Comparison of ENCODE assay signal across 1 cellular context in the genomic region with DNA sequence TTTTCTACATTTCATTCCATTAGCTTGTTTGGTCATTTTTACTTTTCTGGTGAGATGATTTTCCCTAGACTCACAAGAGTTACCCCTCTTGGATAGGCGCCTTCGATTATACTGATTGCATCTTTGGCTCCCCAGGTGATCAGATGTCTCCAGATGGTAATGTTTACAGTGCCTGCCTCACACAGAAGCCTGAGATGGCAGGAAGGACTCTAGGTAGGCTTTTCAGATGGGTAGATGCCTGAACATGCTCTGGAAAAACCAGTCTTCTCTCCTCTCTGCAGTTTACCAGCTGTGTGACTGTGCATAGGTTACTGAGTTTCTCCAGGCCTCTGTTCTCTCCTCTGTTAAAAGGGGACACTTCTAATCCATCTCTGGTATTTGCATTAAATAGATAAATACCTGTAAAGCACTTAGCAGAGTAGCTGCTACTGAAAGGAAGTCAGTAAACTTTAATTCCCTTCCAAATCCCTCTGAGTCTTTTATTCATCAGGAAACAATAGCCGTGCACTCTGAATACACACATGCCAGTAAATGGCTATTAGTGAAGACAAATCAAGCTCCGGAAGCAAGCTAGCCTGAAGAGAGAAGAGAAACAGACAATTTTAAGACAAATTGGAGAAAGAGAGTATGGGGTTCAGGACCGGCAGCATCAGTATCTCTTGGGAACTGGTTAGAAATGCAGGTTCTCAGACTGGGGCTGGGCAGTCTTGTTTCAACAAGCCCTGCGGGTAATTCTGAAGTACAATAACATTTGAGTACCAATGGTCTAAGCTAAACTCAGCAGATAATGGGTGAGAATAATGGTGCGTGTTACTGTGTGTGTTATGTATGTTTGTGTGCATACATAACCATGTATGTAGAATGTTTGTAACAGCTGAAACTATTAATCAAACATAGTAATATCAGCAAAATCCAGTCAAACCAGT.
TF ChIP-seq lines count a peak whose summit lies in the region.

No MANE protein-coding gene starts in this region.

TF ChIP-seq in SK-N-SH treated with all-trans-retinoic acid at 6 μM for 48 hours, 23 proteins besides CTCF, POLR2A, EP300 and RAD21 (continued from another document):
- TF ChIP-seq, protein P1, sequence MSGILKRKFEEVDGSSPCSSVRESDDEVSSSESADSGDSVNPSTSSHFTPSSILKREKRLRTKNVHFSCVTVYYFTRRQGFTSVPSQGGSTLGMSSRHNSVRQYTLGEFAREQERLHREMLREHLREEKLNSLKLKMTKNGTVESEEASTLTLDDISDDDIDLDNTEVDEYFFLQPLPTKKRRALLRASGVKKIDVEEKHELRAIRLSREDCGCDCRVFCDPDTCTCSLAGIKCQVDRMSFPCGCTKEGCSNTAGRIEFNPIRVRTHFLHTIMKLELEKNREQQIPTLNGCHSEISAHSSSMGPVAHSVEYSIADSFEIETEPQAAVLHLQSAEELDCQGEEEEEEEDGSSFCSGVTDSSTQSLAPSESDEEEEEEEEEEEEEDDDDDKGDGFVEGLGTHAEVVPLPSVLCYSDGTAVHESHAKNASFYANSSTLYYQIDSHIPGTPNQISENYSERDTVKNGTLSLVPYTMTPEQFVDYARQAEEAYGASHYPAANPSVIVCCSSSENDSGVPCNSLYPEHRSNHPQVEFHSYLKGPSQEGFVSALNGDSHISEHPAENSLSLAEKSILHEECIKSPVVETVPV (CRISPR knock-in tag; IDR thresholded peaks at IDR 0.05): no peak
- TF ChIP-seq TOX (CRISPR knock-in tag; IDR thresholded peaks at IDR 0.05; ENCODE audit: borderline replicate concordance): no peak
- no peak for TF ChIP-seq ZNF565 (CRISPR knock-in tag; conservative IDR thresholded peaks at IDR 0.05; ENCODE audit: low read depth)
- TF ChIP-seq, protein P2, sequence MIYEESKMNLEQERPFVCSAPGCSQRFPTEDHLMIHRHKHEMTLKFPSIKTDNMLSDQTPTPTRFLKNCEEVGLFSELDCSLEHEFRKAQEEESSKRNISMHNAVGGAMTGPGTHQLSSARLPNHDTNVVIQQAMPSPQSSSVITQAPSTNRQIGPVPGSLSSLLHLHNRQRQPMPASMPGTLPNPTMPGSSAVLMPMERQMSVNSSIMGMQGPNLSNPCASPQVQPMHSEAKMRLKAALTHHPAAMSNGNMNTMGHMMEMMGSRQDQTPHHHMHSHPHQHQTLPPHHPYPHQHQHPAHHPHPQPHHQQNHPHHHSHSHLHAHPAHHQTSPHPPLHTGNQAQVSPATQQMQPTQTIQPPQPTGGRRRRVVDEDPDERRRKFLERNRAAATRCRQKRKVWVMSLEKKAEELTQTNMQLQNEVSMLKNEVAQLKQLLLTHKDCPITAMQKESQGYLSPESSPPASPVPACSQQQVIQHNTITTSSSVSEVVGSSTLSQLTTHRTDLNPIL (CRISPR knock-in tag; IDR thresholded peaks at IDR 0.05; ENCODE audit: low read depth): no peak
- TF ChIP-seq, protein P3, sequence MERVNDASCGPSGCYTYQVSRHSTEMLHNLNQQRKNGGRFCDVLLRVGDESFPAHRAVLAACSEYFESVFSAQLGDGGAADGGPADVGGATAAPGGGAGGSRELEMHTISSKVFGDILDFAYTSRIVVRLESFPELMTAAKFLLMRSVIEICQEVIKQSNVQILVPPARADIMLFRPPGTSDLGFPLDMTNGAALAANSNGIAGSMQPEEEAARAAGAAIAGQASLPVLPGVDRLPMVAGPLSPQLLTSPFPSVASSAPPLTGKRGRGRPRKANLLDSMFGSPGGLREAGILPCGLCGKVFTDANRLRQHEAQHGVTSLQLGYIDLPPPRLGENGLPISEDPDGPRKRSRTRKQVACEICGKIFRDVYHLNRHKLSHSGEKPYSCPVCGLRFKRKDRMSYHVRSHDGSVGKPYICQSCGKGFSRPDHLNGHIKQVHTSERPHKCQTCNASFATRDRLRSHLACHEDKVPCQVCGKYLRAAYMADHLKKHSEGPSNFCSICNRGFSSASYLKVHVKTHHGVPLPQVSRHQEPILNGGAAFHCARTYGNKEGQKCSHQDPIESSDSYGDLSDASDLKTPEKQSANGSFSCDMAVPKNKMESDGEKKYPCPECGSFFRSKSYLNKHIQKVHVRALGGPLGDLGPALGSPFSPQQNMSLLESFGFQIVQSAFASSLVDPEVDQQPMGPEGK (CRISPR knock-in tag; IDR thresholded peaks at IDR 0.05; ENCODE audit: borderline replicate concordance): no peak
- TF ChIP-seq ESRRG (CRISPR knock-in tag; IDR thresholded peaks at IDR 0.05): no peak
- no peak for TF ChIP-seq SNAI2 (CRISPR knock-in tag; IDR thresholded peaks at IDR 0.05)
